In genomic region chr13:101325423-101325822, GRCh38 we compare ENCODE assay signal across 21 cellular contexts.
DNase-seq lines count a peak whose midpoint lies in the region; ATAC-seq and TF ChIP-seq lines count a peak whose summit lies in the region.
"Had no signal": no experiment of that assay in that cellular context is flagged by ENCODE, and none has a peak within 500 bp of the region (broad histone marks: within the 10 kb centered on the region; RNA-seq: fewer than 3 reads in every experiment).

No MANE protein-coding gene starts in this region.

- no peaks in the 10 kb centered on the region for H3F3A ChIP-seq in GM23338 (replicated peaks; ENCODE audit: low read depth)

- no peaks in the 10 kb centered on the region for H3K36me3 ChIP-seq in GM23338 (ENCODE audit: insufficient read depth)

- H3K27me3 Mint-ChIP-seq in GM23338 (ENCODE audit: insufficient read depth, low read depth, poor library complexity) (no peaks in the 10 kb centered on the region), glutamatergic neuron (ENCODE audit: unreplicated experiment) (no peaks in the 10 kb centered on the region)
- H3K27me3 Mint-ChIP-seq in T-helper 2 cell treated with Interferon-gamma antibody and Interleukin-4, amounts not matched to agents 5 μg/mL and 100 μg/mL, for 36 hours (ENCODE audit: low read depth) = no peaks in the 10 kb centered on the region
- H3K27me3 Mint-ChIP-seq: activated naive CD8-positive, alpha-beta T cell treated with anti-CD3 and anti-CD28 coated beads, Interleukin-2, amount 10 ng/mL, durations not matched to agents 7 days and 5 days had no signal

- no peak overlapping the region for H3K4me3 ChIP-seq in GM23338
- H3K4me3 ChIP-seq: psoas muscle, tibial nerve had no signal

- H4K20me1 ChIP-seq in GM23338 (replicated peaks; ENCODE audit: insufficient read depth) = no peaks in the 10 kb centered on the region

- no peaks in the 10 kb centered on the region for H3K4me1 ChIP-seq in GM23338 (ENCODE audit: insufficient read depth)
- H3K4me1 ChIP-seq: psoas muscle, tibial nerve had no signal

- H2AFZ ChIP-seq in GM23338 = peak overlapping the region; percentile 61

- H3K36me3 Mint-ChIP-seq in GM23338 (ENCODE audit: low read depth) (no peaks in the 10 kb centered on the region), glutamatergic neuron (ENCODE audit: unreplicated experiment) (no peaks in the 10 kb centered on the region)
- no peaks in the 10 kb centered on the region for H3K36me3 Mint-ChIP-seq in T-helper 2 cell treated with Interferon-gamma antibody and Interleukin-4, amounts not matched to agents 5 μg/mL and 100 μg/mL, for 36 hours (ENCODE audit: low read depth)
- H3K36me3 Mint-ChIP-seq: activated naive CD8-positive, alpha-beta T cell treated with anti-CD3 and anti-CD28 coated beads, Interleukin-2, amount 10 ng/mL, durations not matched to agents 7 days and 5 days; mesothelial cell of epicardium had no signal

- ATAC-seq in GM23338 = no peak; the same call in 2 of the 3 replicates
- ATAC-seq: left colon; psoas muscle; stimulated activated naive CD8-positive, alpha-beta T cell treated with anti-CD3 and anti-CD28 coated beads, Interleukin-15, amount 100 ng/mL, for 72 hours had no signal

- H3K9me3 Mint-ChIP-seq in GM23338 = no peaks in the 10 kb centered on the region
- H3K9me3 Mint-ChIP-seq in glutamatergic neuron (ENCODE audit: unreplicated experiment) = no peaks in the 10 kb centered on the region
- no peaks in the 10 kb centered on the region for H3K9me3 Mint-ChIP-seq in T-helper 2 cell treated with Interferon-gamma antibody and Interleukin-4, amounts not matched to agents 5 μg/mL and 100 μg/mL, for 36 hours
- H3K9me3 Mint-ChIP-seq: activated naive CD8-positive, alpha-beta T cell treated with anti-CD3 and anti-CD28 coated beads, Interleukin-2, amount 10 ng/mL, durations not matched to agents 7 days and 5 days; activated T-helper 2 cell treated with anti-CD3 and anti-CD28 coated beads, Interferon-gamma antibody, Interleukin-2, Interleukin-4, amounts not matched to agents 10 μg/mL and 5 μg/mL and 100 μg/mL, durations not matched to agents 14 hours and 24 hours and 36 hours; mesothelial cell of epicardium; nephron; stimulated activated naive CD8-positive, alpha-beta T cell treated with anti-CD3 and anti-CD28 coated beads, Interleukin-15, amount 100 ng/mL, for 72 hours had no signal

- DNase-seq in GM23338 (ENCODE audit: low spot score) (no peak), NCI-H1417 treated with DMSO at 0.1 percent for 48 hours (lab: John Stamatoyannopoulos, UW) (peak; percentile 89), NCI-H69 (lab: John Stamatoyannopoulos, UW) (peak; percentile 11), glutamatergic neuron (no peak), cortex of kidney (lab: John Stamatoyannopoulos, UW) (no peak), NCI-H526 treated with DMSO at 0.1 percent for 48 hours (lab: John Stamatoyannopoulos, UW) (no peak), NK-92 (lab: John Stamatoyannopoulos, UW; ENCODE audit: unreplicated experiment) (no peak)
- no peak for DNase-seq in T-helper 2 cell treated with Interferon-gamma antibody and Interleukin-4, amounts not matched to agents 5 μg/mL and 100 μg/mL, for 36 hours (ENCODE audit: low spot score)
- DNase-seq: activated naive CD8-positive, alpha-beta T cell treated with anti-CD3 and anti-CD28 coated beads, Interleukin-2, amount 10 ng/mL, durations not matched to agents 7 days and 5 days; C1 segment of cervical spinal cord; head of caudate nucleus; left colon; MM.1S; psoas muscle; stimulated activated CD4-positive, alpha-beta T cell treated with anti-CD3 and anti-CD28 coated beads, Interleukin-4, amount 100 ng/mL, for 24 hours; stimulated activated naive CD8-positive, alpha-beta T cell treated with anti-CD3 and anti-CD28 coated beads, Interleukin-15, amount 100 ng/mL, for 72 hours; SW 1271 had no signal

- no peak overlapping the region for H3K27ac Mint-ChIP-seq in GM23338
- H3K27ac Mint-ChIP-seq in glutamatergic neuron (ENCODE audit: unreplicated experiment) = peak overlapping the region; percentile 95
- no peak overlapping the region for H3K27ac Mint-ChIP-seq in T-helper 2 cell treated with Interferon-gamma antibody and Interleukin-4, amounts not matched to agents 5 μg/mL and 100 μg/mL, for 36 hours
- H3K27ac Mint-ChIP-seq: activated naive CD8-positive, alpha-beta T cell treated with anti-CD3 and anti-CD28 coated beads, Interleukin-2, amount 10 ng/mL, durations not matched to agents 7 days and 5 days; activated T-helper 2 cell treated with anti-CD3 and anti-CD28 coated beads, Interferon-gamma antibody, Interleukin-2, Interleukin-4, amounts not matched to agents 10 μg/mL and 5 μg/mL and 100 μg/mL, durations not matched to agents 14 hours and 24 hours and 36 hours; mesothelial cell of epicardium; nephron; stimulated activated naive CD8-positive, alpha-beta T cell treated with anti-CD3 and anti-CD28 coated beads, Interleukin-15, amount 100 ng/mL, for 72 hours had no signal

- H3K79me2 ChIP-seq in GM23338 (replicated peaks; ENCODE audit: insufficient read depth) = no peaks in the 10 kb centered on the region

- H3K27ac ChIP-seq in GM23338 (ENCODE audit: low read depth) = no peak overlapping the region
- H3K27ac ChIP-seq: psoas muscle, tibial nerve had no signal

- H3K4me1 Mint-ChIP-seq in GM23338 (peaks cover 3% of the 10 kb centered on the region; the same call in 2 of the 3 replicates), glutamatergic neuron (ENCODE audit: low read depth, unreplicated experiment) (peaks cover 13% of the 10 kb centered on the region)
- no peaks in the 10 kb centered on the region for H3K4me1 Mint-ChIP-seq in T-helper 2 cell treated with Interferon-gamma antibody and Interleukin-4, amounts not matched to agents 5 μg/mL and 100 μg/mL, for 36 hours (ENCODE audit: low read depth)
- H3K4me1 Mint-ChIP-seq: activated naive CD8-positive, alpha-beta T cell treated with anti-CD3 and anti-CD28 coated beads, Interleukin-2, amount 10 ng/mL, durations not matched to agents 7 days and 5 days; stimulated activated naive CD8-positive, alpha-beta T cell treated with anti-CD3 and anti-CD28 coated beads, Interleukin-15, amount 100 ng/mL, for 72 hours had no signal

- H3K9me2 ChIP-seq in GM23338 (ENCODE audit: insufficient read depth) = no peaks in the 10 kb centered on the region

- no peaks in the 10 kb centered on the region for H3K27me3 ChIP-seq in GM23338 (ENCODE audit: insufficient read depth)
- H3K27me3 ChIP-seq: tibial nerve had no signal

- no peak overlapping the region for H3K4me2 ChIP-seq in GM23338

- TF ChIP-seq CTCF in GM23338 (conservative IDR thresholded peaks at IDR 0.05; ENCODE audit: low read depth in 2 of 2) (no peak), glutamatergic neuron (IDR thresholded peaks at IDR 0.05; ENCODE audit: partially characterized antibody, unreplicated experiment) (no peak)

- H3K4me3 Mint-ChIP-seq in GM23338 = no peak overlapping the region
- H3K4me3 Mint-ChIP-seq in glutamatergic neuron (ENCODE audit: unreplicated experiment) = no peak overlapping the region
- no peak overlapping the region for H3K4me3 Mint-ChIP-seq in T-helper 2 cell treated with Interferon-gamma antibody and Interleukin-4, amounts not matched to agents 5 μg/mL and 100 μg/mL, for 36 hours
- H3K4me3 Mint-ChIP-seq: activated naive CD8-positive, alpha-beta T cell treated with anti-CD3 and anti-CD28 coated beads, Interleukin-2, amount 10 ng/mL, durations not matched to agents 7 days and 5 days; mesothelial cell of epicardium; nephron; stimulated activated naive CD8-positive, alpha-beta T cell treated with anti-CD3 and anti-CD28 coated beads, Interleukin-15, amount 100 ng/mL, for 72 hours had no signal

TF ChIP-seq in GM23338, 12 proteins besides CTCF, POLR2A, EP300 and RAD21:
- TF ChIP-seq POLR2AphosphoS5 (IDR thresholded peaks at IDR 0.05; ENCODE audit: low read depth) = no peak
- no peak for TF ChIP-seq EZH2phosphoT487 (IDR thresholded peaks at IDR 0.05; ENCODE audit: unreplicated experiment)

Comparison
In these comparisons a context has a peak if more than half of its experiments do, and no peak if none do; other contexts are left out.
1. DNase-seq: peak in NCI-H1417 treated with DMSO at 0.1 percent for 48 hours (single experiment) and NCI-H69 (single experiment); none in GM23338 (single experiment), glutamatergic neuron (single experiment), cortex of kidney (single experiment), T-helper 2 cell treated with Interferon-gamma antibody and Interleukin-4, amounts not matched to agents 5 μg/mL and 100 μg/mL, for 36 hours (single experiment), NCI-H526 treated with DMSO at 0.1 percent for 48 hours (single experiment) and NK-92 (single experiment).